24 cellular contexts compared by ENCODE assay signal in genomic region chr3:191261304-191261638, GRCh38.
"Had no signal": no experiment of that assay in that cellular context is flagged by ENCODE, and none has a peak within 500 bp of the region (broad histone marks: within the 10 kb centered on the region; RNA-seq: fewer than 3 reads in every experiment).

No MANE protein-coding gene starts in this region.

- H3K4me1 Mint-ChIP-seq: activated CD4-positive, alpha-beta T cell treated with anti-CD3 and anti-CD28 coated beads for 36 hours; activated naive CD8-positive, alpha-beta T cell treated with anti-CD3 and anti-CD28 coated beads for 36 hours had no signal

- H3K4me3 ChIP-seq: esophagus squamous epithelium, gastrocnemius medialis, sigmoid colon, smooth muscle cell, testis, vagina had no signal

- H3K4me2 ChIP-seq: smooth muscle cell had no signal

- H3K27me3 Mint-ChIP-seq: activated naive CD8-positive, alpha-beta T cell treated with anti-CD3 and anti-CD28 coated beads for 36 hours; effector memory CD8-positive, alpha-beta T cell had no signal

- H3K36me3 Mint-ChIP-seq: activated naive CD8-positive, alpha-beta T cell treated with anti-CD3 and anti-CD28 coated beads for 36 hours had no signal

- H3K36me3 ChIP-seq: esophagus squamous epithelium, gastrocnemius medialis, sigmoid colon, vagina had no signal

- H3K27ac ChIP-seq: esophagus squamous epithelium, gastrocnemius medialis, sigmoid colon, testis, vagina had no signal

- H3K4me3 Mint-ChIP-seq: activated CD4-positive, alpha-beta T cell treated with anti-CD3 and anti-CD28 coated beads for 36 hours; activated naive CD8-positive, alpha-beta T cell treated with anti-CD3 and anti-CD28 coated beads for 36 hours; activated T-cell treated with anti-CD3 and anti-CD28 coated beads, Interleukin-2, amount 50 U/mL, for 4 hours; effector memory CD8-positive, alpha-beta T cell had no signal

- H3K4me1 ChIP-seq: esophagus squamous epithelium, gastrocnemius medialis, sigmoid colon, testis, vagina had no signal

- H3K27ac Mint-ChIP-seq: activated CD4-positive, alpha-beta T cell treated with anti-CD3 and anti-CD28 coated beads for 36 hours; activated naive CD8-positive, alpha-beta T cell treated with anti-CD3 and anti-CD28 coated beads for 36 hours; activated T-helper 2 cell treated with anti-CD3 and anti-CD28 coated beads, Interferon-gamma antibody, Interleukin-2, Interleukin-4, amounts not matched to agents 10 μg/mL and 5 μg/mL and 100 μg/mL, durations not matched to agents 14 hours and 24 hours and 36 hours; effector memory CD8-positive, alpha-beta T cell had no signal

- H3K9me3 ChIP-seq: esophagus squamous epithelium, gastrocnemius medialis, sigmoid colon, testis, vagina had no signal

- DNase-seq: activated CD4-positive, alpha-beta T cell treated with anti-CD3 and anti-CD28 coated beads for 36 hours; activated CD4-positive, alpha-beta T cell treated with anti-CD3 and anti-CD28 coated beads, Interleukin-2, amount 50 U/mL, for 48 hours; activated CD8-positive, alpha-beta memory T cell treated with anti-CD3 and anti-CD28 coated beads, Interleukin-2, amount 50 U/mL, for 48 hours; activated naive CD4-positive, alpha-beta T cell; activated naive CD8-positive, alpha-beta T cell treated with anti-CD3 and anti-CD28 coated beads for 36 hours; activated T-cell treated with anti-CD3 and anti-CD28 coated beads, Interleukin-2, amount 50 U/mL, for 4 hours; central memory CD4-positive, alpha-beta T cell; effector memory CD8-positive, alpha-beta T cell; esophagus squamous epithelium; gastrocnemius medialis; head of caudate nucleus; hypothalamus; islet precursor cell; left cardiac atrium; mesenchymal stem cell; sigmoid colon; stimulated activated CD4-positive, alpha-beta T cell treated with anti-CD3 and anti-CD28 coated beads, Interleukin-2, amount 100 ng/mL, for 48 hours; stimulated activated CD8-positive, alpha-beta memory T cell treated with anti-CD3 and anti-CD28 coated beads, Interleukin-4, amount 100 ng/mL, for 48 hours; stimulated activated naive CD4-positive, alpha-beta T cell; testis; trophoblast cell had no signal

- H3K27me3 ChIP-seq: esophagus squamous epithelium, gastrocnemius medialis, sigmoid colon, testis, vagina had no signal

- ATAC-seq: activated CD4-positive, alpha-beta T cell treated with anti-CD3 and anti-CD28 coated beads for 36 hours; activated T-cell treated with anti-CD3 and anti-CD28 coated beads, Interleukin-2, amount 50 U/mL, for 4 hours; effector memory CD8-positive, alpha-beta T cell; gastrocnemius medialis; left cardiac atrium had no signal

- H3K9me3 Mint-ChIP-seq: activated naive CD8-positive, alpha-beta T cell treated with anti-CD3 and anti-CD28 coated beads for 36 hours; activated T-cell treated with anti-CD3 and anti-CD28 coated beads, Interleukin-2, amount 50 U/mL, for 4 hours; activated T-helper 2 cell treated with anti-CD3 and anti-CD28 coated beads, Interferon-gamma antibody, Interleukin-2, Interleukin-4, amounts not matched to agents 10 μg/mL and 5 μg/mL and 100 μg/mL, durations not matched to agents 14 hours and 24 hours and 36 hours had no signal
